ENCODE assay signal across 20 cellular contexts in genomic region chr1:201970334-201971159, GRCh38. TPM values are rescaled to one million over a fixed set of nuclear protein-coding genes. Genes with fewer than 3 reads are reported as not detected.
DNase-seq lines count a peak whose midpoint lies in the region; ATAC-seq, FAIRE-seq and TF ChIP-seq lines count a peak whose summit lies in the region.
"Had no signal": no experiment of that assay in that cellular context is flagged by ENCODE, and none has a peak within 500 bp of the region (broad histone marks: within the 10 kb centered on the region; RNA-seq: fewer than 3 reads in every experiment).

No MANE protein-coding gene starts in this region.

- no peaks in the 10 kb centered on the region for H3K9me3 Mint-ChIP-seq in GM23338
- H3K9me3 Mint-ChIP-seq: activated naive CD4-positive, alpha-beta T cell treated with anti-CD3 and anti-CD28 coated beads, Interleukin-2, amount 10 ng/mL, durations not matched to agents 7 days and 5 days; CD8-positive, alpha-beta memory T cell; IgD-negative memory B cell; stimulated activated memory B cell treated with anti-CD40 and anti-IgM and Interleukin-4, amounts not matched to agents 10 μg/mL and 1 μg/mL and 100 μg/mL, for 72 hours had no signal

- in situ Hi-C loops in ACHN (cut with HindIII; ENCODE audit: low pct_ligation_motif_present, low pct_unique_long_range_greater_than_20kb, low sequenced_read_pairs) = no loop called here

- H3K9me2 ChIP-seq in GM23338 (ENCODE audit: insufficient read depth) = no peaks in the 10 kb centered on the region

- no peaks in the 10 kb centered on the region for H3K27me3 ChIP-seq in GM23338 (ENCODE audit: insufficient read depth)
- H3K27me3 ChIP-seq: sigmoid colon, transverse colon had no signal

- H4K20me1 ChIP-seq in GM23338 (replicated peaks; ENCODE audit: insufficient read depth) = peaks cover 16% of the 10 kb centered on the region

- H3K4me3 Mint-ChIP-seq in GM23338 = no peak overlapping the region
- H3K4me3 Mint-ChIP-seq: activated naive CD4-positive, alpha-beta T cell treated with anti-CD3 and anti-CD28 coated beads, Interleukin-2, amount 10 ng/mL, durations not matched to agents 7 days and 5 days; CD8-positive, alpha-beta memory T cell; IgD-negative memory B cell; stimulated activated memory B cell treated with anti-CD40 and anti-IgM and Interleukin-4, amounts not matched to agents 10 μg/mL and 1 μg/mL and 100 μg/mL, for 72 hours had no signal

- H3F3A ChIP-seq in GM23338 (replicated peaks; ENCODE audit: low read depth) = 0 out of 2 replicates have a peak, but pooled peaks cover 5% of the 10 kb centered on the region

- peaks cover 38% of the 10 kb centered on the region for H3K36me3 ChIP-seq in GM23338 (ENCODE audit: insufficient read depth)

- H3K4me3 ChIP-seq in GM23338 = no peak overlapping the region
- H3K4me3 ChIP-seq: PC-9, sigmoid colon, transverse colon had no signal

- no peak overlapping the region for H3K4me2 ChIP-seq in GM23338
- H3K4me2 ChIP-seq: PC-9 had no signal

- no peaks in the 10 kb centered on the region for H3K4me1 ChIP-seq in GM23338 (ENCODE audit: insufficient read depth)

- H3K36me3 Mint-ChIP-seq in GM23338 (ENCODE audit: low read depth) = peaks cover 50% of the 10 kb centered on the region
- H3K36me3 Mint-ChIP-seq: IgD-negative memory B cell had no signal

- H3K27ac ChIP-seq in GM23338 (ENCODE audit: low read depth) = no peak overlapping the region
- H3K27ac ChIP-seq: PC-9, sigmoid colon, transverse colon had no signal

- H3K27me3 Mint-ChIP-seq in GM23338 (ENCODE audit: insufficient read depth, low read depth, poor library complexity) = no peaks in the 10 kb centered on the region
- H3K27me3 Mint-ChIP-seq: CD8-positive, alpha-beta memory T cell; IgD-negative memory B cell; stimulated activated memory B cell treated with anti-CD40 and anti-IgM and Interleukin-4, amounts not matched to agents 10 μg/mL and 1 μg/mL and 100 μg/mL, for 72 hours had no signal

- TF ChIP-seq POLR2A in H54 (IDR thresholded peaks at IDR 0.05; ENCODE audit: low read depth, low read length) (no peak), erythroblast (IDR thresholded peaks at IDR 0.05; ENCODE audit: low read length) (no peak)

- DNase-seq in ACHN (peak; percentile 58), H54 (ENCODE audit: insufficient read length, low spot score) (no peak), RKO (ENCODE audit: low spot score) (peak; percentile 51), erythroblast (lab: John Stamatoyannopoulos, UW) (peak; percentile 38 to 56), NCI-H524 (lab: John Stamatoyannopoulos, UW) (no peak), NCI-H510A (lab: John Stamatoyannopoulos, UW) (no peak), GM23338 (ENCODE audit: low spot score) (no peak)
- DNase-seq: activated CD8-positive, alpha-beta memory T cell treated with anti-CD3 and anti-CD28 coated beads, Interleukin-2, amount 50 U/mL, for 4 hours; activated naive CD4-positive, alpha-beta T cell treated with anti-CD3 and anti-CD28 coated beads, Interleukin-2, amount 10 ng/mL, durations not matched to agents 7 days and 5 days; CD8-positive, alpha-beta memory T cell; glutamatergic neuron; NCI-H1048; PC-9; sigmoid colon; transverse colon had no signal

- 0 out of 2 replicates have a peak, but pooled peaks cover 5% of the 10 kb centered on the region for H3K79me2 ChIP-seq in GM23338 (replicated peaks; ENCODE audit: insufficient read depth)

- ATAC-seq in GM23338 (no peak), GM19467 (IDR thresholded peaks at IDR 0.05; ENCODE audit: unreplicated experiment) (no peak)
- ATAC-seq: stimulated activated memory B cell treated with anti-CD40 and anti-IgM and Interleukin-4, amounts not matched to agents 10 μg/mL and 1 μg/mL and 100 μg/mL, for 72 hours had no signal

- FAIRE-seq in H54 (lab: Jason Lieb, UNC) = peak; percentile 27
- FAIRE-seq: islet of Langerhans had no signal

- no peak overlapping the region for H2AFZ ChIP-seq in GM23338
- H2AFZ ChIP-seq: PC-9 had no signal

- no peak for TF ChIP-seq CTCF in GM23338 (conservative IDR thresholded peaks at IDR 0.05; ENCODE audit: low read depth in 2 of 2)

- H3K4me1 Mint-ChIP-seq in GM23338 = no peaks in the 10 kb centered on the region
- H3K4me1 Mint-ChIP-seq: activated naive CD4-positive, alpha-beta T cell treated with anti-CD3 and anti-CD28 coated beads, Interleukin-2, amount 10 ng/mL, durations not matched to agents 7 days and 5 days had no signal

- no peak overlapping the region for H3K27ac Mint-ChIP-seq in GM23338
- H3K27ac Mint-ChIP-seq: activated naive CD4-positive, alpha-beta T cell treated with anti-CD3 and anti-CD28 coated beads, Interleukin-2, amount 10 ng/mL, durations not matched to agents 7 days and 5 days; IgD-negative memory B cell; stimulated activated memory B cell treated with anti-CD40 and anti-IgM and Interleukin-4, amounts not matched to agents 10 μg/mL and 1 μg/mL and 100 μg/mL, for 72 hours had no signal

TF ChIP-seq in GM23338, 12 proteins besides CTCF, POLR2A, EP300 and RAD21:
- TF ChIP-seq REST (IDR thresholded peaks at IDR 0.05; ENCODE audit: unreplicated experiment) = no peak
- no peak for TF ChIP-seq CREB1 (CRISPR knock-in tag; IDR thresholded peaks at IDR 0.05; ENCODE audit: low read depth)
- TF ChIP-seq ZNF331 (CRISPR knock-in tag; IDR thresholded peaks at IDR 0.05; ENCODE audit: low read depth) = no peak
- TF ChIP-seq EZH2 (IDR thresholded peaks at IDR 0.05; ENCODE audit: low read depth, unreplicated experiment) = no peak
- TF ChIP-seq NANOG (IDR thresholded peaks at IDR 0.05; ENCODE audit: borderline replicate concordance) = no peak
- no peak for TF ChIP-seq EZH2phosphoT487 (IDR thresholded peaks at IDR 0.05; ENCODE audit: unreplicated experiment)
- no peak for TF ChIP-seq STAT1 (IDR thresholded peaks at IDR 0.05; ENCODE audit: unreplicated experiment)

RNA-seq across cellular contexts. Expression of gene RNPEP, which starts 11.9 kb away (rescaled TPM):
- total RNA-seq in GM23338 (2014; rRNA removed; shearing (Covaris generic)) = 61.6 and 80.3 TPM in 2 replicates
- 32.1 and 35.0 TPM in 2 replicates for polyA plus RNA-seq in GM23338 (2016; fragmentation: Nextera tagmentation; extraction: Ambion mirVana)

RNA-seq across cellular contexts. Expression of gene TIMM17A, which starts 15.2 kb away (rescaled TPM):
- total RNA-seq in GM23338 (2014; rRNA removed; shearing (Covaris generic)) = 38.5 and 45.9 TPM in 2 replicates
- 53.4 and 60.0 TPM in 2 replicates for polyA plus RNA-seq in GM23338 (2016; fragmentation: Nextera tagmentation; extraction: Ambion mirVana)

RNA-seq across cellular contexts. Expression of gene LMOD1, which starts 24.2 kb away (rescaled TPM):
- total RNA-seq in GM23338 (2014; rRNA removed; shearing (Covaris generic)) = 0.82 and 1.7 TPM in 2 replicates
- 0.74 and 1.0 TPM in 2 replicates for polyA plus RNA-seq in GM23338 (2016; fragmentation: Nextera tagmentation; extraction: Ambion mirVana)
- total RNA-seq: CD8-positive, alpha-beta memory T cell; T-helper 1 cell treated with Interleukin-12 subunit alpha and Interleukin-12 subunit beta and Interleukin-4 antibody, amounts not matched to agents 30 ng/mL and 1 ng/mL, for 36 hours had no signal
- polyA plus RNA-seq: CD8-positive, alpha-beta memory T cell; IgD-negative memory B cell had no signal

RNA-seq across cellular contexts. Expression of gene ELF3, which starts 39.8 kb away (rescaled TPM):
- total RNA-seq in GM23338 (2014; rRNA removed; shearing (Covaris generic)) = 13.0 and 19.5 TPM in 2 replicates
- polyA plus RNA-seq in GM23338 (2016; fragmentation: Nextera tagmentation; extraction: Ambion mirVana) = 10.9 and 12.3 TPM in 2 replicates
- polyA plus RNA-seq: CD8-positive, alpha-beta memory T cell; IgD-negative memory B cell had no signal

Comparison
In these comparisons a context has a peak if more than half of its experiments do, and no peak if none do; other contexts are left out.
1. DNase-seq: peak in ACHN (single experiment), RKO (single experiment) and erythroblast (2 of 2); none in H54 (single experiment), NCI-H524 (0 of 2), NCI-H510A (single experiment) and GM23338 (single experiment).